8 cellular contexts compared by ENCODE assay signal in the genomic region with DNA sequence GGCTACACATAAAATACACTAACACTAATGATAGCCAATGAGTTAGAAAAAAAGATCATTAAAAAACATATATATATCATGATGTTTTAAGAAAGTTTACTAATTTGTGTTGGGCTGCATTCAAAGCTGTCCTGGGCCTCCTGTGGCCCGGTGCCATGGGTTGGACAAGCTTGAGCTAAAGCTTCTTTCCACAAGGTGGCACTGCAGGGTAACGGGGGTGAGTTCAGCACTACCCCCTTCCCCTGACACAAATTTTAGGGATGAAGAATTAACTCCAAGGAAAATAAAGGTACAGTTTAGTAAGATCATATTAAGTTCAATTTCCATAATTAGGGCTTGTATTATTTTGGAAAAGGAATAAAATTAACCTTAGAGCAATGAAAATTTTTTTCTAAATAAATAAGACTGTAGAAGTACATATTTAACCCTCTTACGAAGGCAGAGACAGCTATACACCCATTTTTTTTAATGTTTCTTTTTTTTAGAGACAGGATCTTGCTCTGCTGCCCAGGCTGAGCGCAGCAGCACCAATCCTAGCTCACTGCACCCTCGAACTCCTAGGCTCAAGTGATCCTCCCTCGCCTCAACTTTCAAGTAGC. TPM values are rescaled to one million over a fixed set of nuclear protein-coding genes. Genes with fewer than 3 reads are reported as not detected.
A peak's percentile ranks its signal among the peaks of the same experiment; 100 is the strongest.
DNase-seq lines count a peak whose midpoint lies in the region; ATAC-seq and TF ChIP-seq lines count a peak whose summit lies in the region.

No MANE protein-coding gene starts in this region.

- H3K27me3 Mint-ChIP-seq in nephron (ENCODE audit: low read depth), result no peaks in the 10 kb centered on the region

- no peak overlapping the region for H3K4me2 ChIP-seq in OCI-LY7 (ENCODE audit: low read length)

- POLR2A ChIA-PET in OCI-LY7 (lab: Charles Lee), result interaction anchor here (0.9 kb wide), 1 partner anchor 11 kb away, joined by 4 read pairs; no protein-coding TSS in a partner anchor

- H3K4me3 ChIP-seq in OCI-LY7 (ENCODE audit: low read depth, low read length, poor library complexity, severe bottlenecking), result no peak overlapping the region

- no peaks in the 10 kb centered on the region for H3K36me3 Mint-ChIP-seq in nephron (ENCODE audit: low read depth)

- no peak overlapping the region for H3K27ac Mint-ChIP-seq in nephron

- no TSS peak for BruUV-seq in OCI-LY7 (replicated peaks; lab: Mats Ljungman, UMichigan)

- H4K20me1 ChIP-seq in OCI-LY7 (ENCODE audit: insufficient read depth, low read length), result no peaks in the 10 kb centered on the region

- peaks cover 6% of the 10 kb centered on the region for H3K4me1 ChIP-seq in OCI-LY7 (ENCODE audit: insufficient read depth, low read length, poor library complexity, severe bottlenecking)

- no peak overlapping the region for H3K27ac ChIP-seq in OCI-LY7 (ENCODE audit: low read depth, low read length, poor library complexity, severe bottlenecking)

- no peak for TF ChIP-seq POLR2A in GM18505 (IDR thresholded peaks at IDR 0.05; ENCODE audit: borderline replicate concordance, extremely low read depth, insufficient read depth, insufficient read length)

- DNase-seq in CD1c-positive myeloid dendritic cell (ENCODE audit: extremely low spot score), result peak; percentile 78
- DNase-seq in HT-29 (ENCODE audit: low spot score), result peak; percentile 63
- peak; percentile 74 for DNase-seq in OCI-LY7 (ENCODE audit: low spot score)
- DNase-seq in activated T-cell treated with anti-CD3 and anti-CD28 coated beads for 48 hours (ENCODE audit: low read depth), result peak; percentile 43
- DNase-seq in fibroblast of gingiva (ENCODE audit: low read depth), result peak; percentile 68
- peak; percentile 78 for DNase-seq in stimulated activated naive CD8-positive, alpha-beta T cell treated with anti-CD3 and anti-CD28 coated beads, Interleukin-15, Interleukin-2, amounts not matched to agents 100 U/mL and 50 U/mL, for 24 hours

- H2AFZ ChIP-seq in OCI-LY7 (ENCODE audit: low read length), result no peak overlapping the region

- H3K4me3 Mint-ChIP-seq in nephron, result no peak overlapping the region

- CTCF ChIA-PET in OCI-LY7 (lab: Charles Lee; ENCODE audit: unreplicated experiment), result interaction anchor here (1.3 kb wide), 1 partner anchor 72 kb away, joined by 4 read pairs; no protein-coding TSS in a partner anchor

- TF ChIP-seq CTCF in OCI-LY7 (conservative IDR thresholded peaks at IDR 0.05; ENCODE audit: low read length), result peak; percentile 95
- TF ChIP-seq CTCF in nephron (IDR thresholded peaks at IDR 0.05; ENCODE audit: unreplicated experiment in 3 of 3), result peak; percentile 83 to 89 (median 84)

- intact Hi-C loops in OCI-LY7 (cut with micrococcal nuclease; ENCODE audit: unreplicated experiment), result loop anchor here (1.0 to 5.0 kb wide), 4 partner anchors 102 to 269 kb away; no protein-coding TSS in a partner anchor

- no peaks in the 10 kb centered on the region for H3K9me3 ChIP-seq in OCI-LY7 (ENCODE audit: low read length)

- H3K79me2 ChIP-seq in OCI-LY7 (ENCODE audit: insufficient read depth, low read depth, low read length), result no peaks in the 10 kb centered on the region

- H3K4me1 Mint-ChIP-seq in nephron, result no peaks in the 10 kb centered on the region

- H3K9me2 ChIP-seq in OCI-LY7 (ENCODE audit: insufficient read depth, low read length), result no peaks in the 10 kb centered on the region

- H3K9me3 Mint-ChIP-seq in nephron, result no peaks in the 10 kb centered on the region

- no peaks in the 10 kb centered on the region for H3K36me3 ChIP-seq in OCI-LY7 (ENCODE audit: insufficient read depth, low read length)

- peak; percentile 78 for ATAC-seq in stimulated activated naive CD8-positive, alpha-beta T cell treated with anti-CD3 and anti-CD28 coated beads, Interleukin-15, Interleukin-2, amounts not matched to agents 100 U/mL and 50 U/mL, for 24 hours
- no peak for ATAC-seq in GM18505 (IDR thresholded peaks at IDR 0.05; ENCODE audit: unreplicated experiment)

RNA-seq across cellular contexts. Expression of a gene that starts 38.9 kb away (rescaled TPM):
- total RNA-seq in HT-29 (2014; rRNA removed; shearing (Covaris generic)), result 4.5 and 9.1 TPM in 2 replicates
- total RNA-seq in OCI-LY7 (2014; rRNA removed; shearing (Covaris generic)), result 8.2 and 9.7 TPM in 2 replicates
- 13.1 and 18.9 TPM in 2 replicates for total RNA-seq in OCI-LY7 (2022)
